ENCODE assay signal across 1 cellular context in genomic region chr12:92570056-92570753, GRCh38.
TF ChIP-seq lines count a peak whose summit lies in the region.

No MANE protein-coding gene starts in this region.

TF ChIP-seq in GM23338, 12 proteins besides CTCF, POLR2A, EP300 and RAD21 (continued from another document):
- no peak for TF ChIP-seq CREB1 (CRISPR knock-in tag; IDR thresholded peaks at IDR 0.05; ENCODE audit: low read depth)
